In the genomic region with DNA sequence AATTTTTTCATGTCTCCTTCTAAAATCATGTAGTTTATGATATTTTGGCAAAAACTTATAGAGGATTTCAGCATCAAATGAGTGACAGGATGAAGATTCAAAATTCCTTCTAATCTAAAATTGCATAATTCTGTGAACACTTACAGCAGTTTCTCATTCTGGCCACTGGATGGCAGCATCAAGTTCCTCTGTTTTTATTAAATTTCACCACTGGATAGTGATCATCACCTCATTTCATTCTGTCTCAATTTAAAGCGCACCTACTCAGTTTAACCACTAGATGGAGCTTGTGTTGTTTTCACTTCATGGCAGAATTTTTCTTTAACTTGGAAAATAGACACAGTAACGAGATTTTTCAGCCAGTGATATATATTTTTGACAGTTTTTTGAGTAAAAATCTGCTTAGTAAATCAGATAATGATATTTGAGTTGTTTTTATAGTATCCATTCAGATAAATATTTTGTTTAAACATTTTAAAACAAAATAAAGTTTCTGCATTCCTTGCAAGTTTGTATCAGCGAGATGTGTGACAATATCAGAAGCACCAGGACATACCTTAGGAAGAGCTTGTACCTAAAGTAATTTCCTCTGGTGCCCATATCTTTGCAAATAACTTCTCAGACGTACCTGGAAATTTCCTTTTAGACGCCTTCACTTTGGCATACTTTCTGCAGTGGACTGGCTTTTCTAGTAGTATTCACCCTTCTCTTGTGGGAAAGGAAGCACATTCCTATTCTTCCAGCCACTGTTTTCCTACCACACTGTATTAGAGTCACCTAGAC, we compare ENCODE assay signal across 1 cellular context.
TF ChIP-seq lines count a peak whose summit lies in the region.

No MANE protein-coding gene starts in this region.

TF ChIP-seq in K562, 482 proteins besides CTCF, POLR2A, EP300 and RAD21 (continued from another document and continues in another):
- TF ChIP-seq JUND (IDR thresholded peaks at IDR 0.05; ENCODE audit: borderline replicate concordance, low read depth, low read length) (peak; percentile 53; the same call in 1 of the 2 replicates), JUND (tag; IDR thresholded peaks at IDR 0.05; ENCODE audit: borderline replicate concordance, low read depth, low read length) (no peak), ZNF449 (CRISPR knock-in tag; IDR thresholded peaks at IDR 0.05) (no peak), E2F6 (IDR thresholded peaks at IDR 0.05; ENCODE audit: borderline replicate concordance in 1 of 2, extremely low read depth in 1 of 2, insufficient read depth in 1 of 2, insufficient read length in 1 of 2, low read depth in 1 of 2, low read length in 1 of 2, poor library complexity in 1 of 2, severe bottlenecking in 1 of 2) (no peak), E4F1 (CRISPR knock-in tag; IDR thresholded peaks at IDR 0.05; ENCODE audit: borderline replicate concordance) (no peak), SNIP1 (IDR thresholded peaks at IDR 0.05; ENCODE audit: low read depth) (no peak), PRDM10 (IDR thresholded peaks at IDR 0.05; ENCODE audit: partially characterized antibody) (no peak), MEF2A (IDR thresholded peaks at IDR 0.05; ENCODE audit: control insufficient read depth, low read depth, low read length) (no peak), ETV6 (IDR thresholded peaks at IDR 0.05; ENCODE audit: borderline replicate concordance in 1 of 2, low read depth in 2 of 2, low read length in 1 of 2) (no peak), ETV6 (CRISPR knock-in tag; IDR thresholded peaks at IDR 0.05; ENCODE audit: borderline replicate concordance) (no peak), ZNF592 (IDR thresholded peaks at IDR 0.05) (no peak), TEAD4 (IDR thresholded peaks at IDR 0.05; ENCODE audit: low read length) (peak; percentile 41), TEAD4 (CRISPR knock-in tag; IDR thresholded peaks at IDR 0.05; ENCODE audit: borderline replicate concordance) (no peak), ZKSCAN8 (CRISPR knock-in tag; IDR thresholded peaks at IDR 0.05) (no peak), MECOM (CRISPR knock-in tag; IDR thresholded peaks at IDR 0.05) (no peak), ZNF354B (CRISPR knock-in tag; IDR thresholded peaks at IDR 0.05) (no peak), SP2 (IDR thresholded peaks at IDR 0.05; ENCODE audit: extremely low read depth, low read depth, low read length, poor library complexity, severe bottlenecking) (no peak), HSF4 (CRISPR knock-in tag; IDR thresholded peaks at IDR 0.05; ENCODE audit: borderline replicate concordance) (no peak), PHB (CRISPR knock-in tag; IDR thresholded peaks at IDR 0.05) (no peak), KLF16 (IDR thresholded peaks at IDR 0.05) (peak; percentile 53; the same call in 1 of the 2 replicates), SMARCC2 (IDR thresholded peaks at IDR 0.05; ENCODE audit: low read depth) (no peak), ZBED1 (IDR thresholded peaks at IDR 0.05) (no peak)
- TF ChIP-seq, protein P1, sequence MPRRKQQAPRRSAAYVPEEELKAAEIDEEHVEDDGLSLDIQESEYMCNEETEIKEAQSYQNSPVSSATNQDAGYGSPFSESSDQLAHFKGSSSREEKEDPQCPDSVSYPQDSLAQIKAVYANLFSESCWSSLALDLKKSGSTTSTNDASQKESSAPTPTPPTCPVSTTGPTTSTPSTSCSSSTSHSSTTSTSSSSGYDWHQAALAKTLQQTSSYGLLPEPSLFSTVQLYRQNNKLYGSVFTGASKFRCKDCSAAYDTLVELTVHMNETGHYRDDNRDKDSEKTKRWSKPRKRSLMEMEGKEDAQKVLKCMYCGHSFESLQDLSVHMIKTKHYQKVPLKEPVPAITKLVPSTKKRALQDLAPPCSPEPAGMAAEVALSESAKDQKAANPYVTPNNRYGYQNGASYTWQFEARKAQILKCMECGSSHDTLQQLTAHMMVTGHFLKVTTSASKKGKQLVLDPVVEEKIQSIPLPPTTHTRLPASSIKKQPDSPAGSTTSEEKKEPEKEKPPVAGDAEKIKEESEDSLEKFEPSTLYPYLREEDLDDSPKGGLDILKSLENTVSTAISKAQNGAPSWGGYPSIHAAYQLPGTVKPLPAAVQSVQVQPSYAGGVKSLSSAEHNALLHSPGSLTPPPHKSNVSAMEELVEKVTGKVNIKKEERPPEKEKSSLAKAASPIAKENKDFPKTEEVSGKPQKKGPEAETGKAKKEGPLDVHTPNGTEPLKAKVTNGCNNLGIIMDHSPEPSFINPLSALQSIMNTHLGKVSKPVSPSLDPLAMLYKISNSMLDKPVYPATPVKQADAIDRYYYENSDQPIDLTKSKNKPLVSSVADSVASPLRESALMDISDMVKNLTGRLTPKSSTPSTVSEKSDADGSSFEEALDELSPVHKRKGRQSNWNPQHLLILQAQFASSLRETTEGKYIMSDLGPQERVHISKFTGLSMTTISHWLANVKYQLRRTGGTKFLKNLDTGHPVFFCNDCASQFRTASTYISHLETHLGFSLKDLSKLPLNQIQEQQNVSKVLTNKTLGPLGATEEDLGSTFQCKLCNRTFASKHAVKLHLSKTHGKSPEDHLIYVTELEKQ (CRISPR knock-in tag; IDR thresholded peaks at IDR 0.05): no peak
- TF ChIP-seq, protein P2, sequence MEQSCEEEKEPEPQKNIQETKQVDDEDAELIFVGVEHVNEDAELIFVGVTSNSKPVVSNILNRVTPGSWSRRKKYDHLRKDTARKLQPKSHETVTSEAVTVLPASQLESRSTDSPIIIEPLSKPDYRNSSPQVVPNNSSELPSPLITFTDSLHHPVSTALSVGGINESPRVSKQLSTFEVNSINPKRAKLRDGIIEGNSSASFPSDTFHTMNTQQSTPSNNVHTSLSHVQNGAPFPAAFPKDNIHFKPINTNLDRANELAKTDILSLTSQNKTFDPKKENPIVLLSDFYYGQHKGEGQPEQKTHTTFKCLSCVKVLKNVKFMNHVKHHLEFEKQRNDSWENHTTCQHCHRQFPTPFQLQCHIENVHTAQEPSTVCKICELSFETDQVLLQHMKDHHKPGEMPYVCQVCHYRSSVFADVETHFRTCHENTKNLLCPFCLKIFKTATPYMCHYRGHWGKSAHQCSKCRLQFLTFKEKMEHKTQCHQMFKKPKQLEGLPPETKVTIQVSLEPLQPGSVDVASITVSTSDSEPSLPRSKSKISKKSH (CRISPR knock-in tag; IDR thresholded peaks at IDR 0.05): no peak
- TF ChIP-seq, protein P3, sequence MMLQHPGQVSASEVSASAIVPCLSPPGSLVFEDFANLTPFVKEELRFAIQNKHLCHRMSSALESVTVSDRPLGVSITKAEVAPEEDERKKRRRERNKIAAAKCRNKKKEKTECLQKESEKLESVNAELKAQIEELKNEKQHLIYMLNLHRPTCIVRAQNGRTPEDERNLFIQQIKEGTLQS (IDR thresholded peaks at IDR 0.05): peak; percentile 30; the same call in 1 of the 2 replicates
- TF ChIP-seq, protein P3 (CRISPR knock-in tag; conservative IDR thresholded peaks at IDR 0.05): no peak
- TF ChIP-seq, protein P4, sequence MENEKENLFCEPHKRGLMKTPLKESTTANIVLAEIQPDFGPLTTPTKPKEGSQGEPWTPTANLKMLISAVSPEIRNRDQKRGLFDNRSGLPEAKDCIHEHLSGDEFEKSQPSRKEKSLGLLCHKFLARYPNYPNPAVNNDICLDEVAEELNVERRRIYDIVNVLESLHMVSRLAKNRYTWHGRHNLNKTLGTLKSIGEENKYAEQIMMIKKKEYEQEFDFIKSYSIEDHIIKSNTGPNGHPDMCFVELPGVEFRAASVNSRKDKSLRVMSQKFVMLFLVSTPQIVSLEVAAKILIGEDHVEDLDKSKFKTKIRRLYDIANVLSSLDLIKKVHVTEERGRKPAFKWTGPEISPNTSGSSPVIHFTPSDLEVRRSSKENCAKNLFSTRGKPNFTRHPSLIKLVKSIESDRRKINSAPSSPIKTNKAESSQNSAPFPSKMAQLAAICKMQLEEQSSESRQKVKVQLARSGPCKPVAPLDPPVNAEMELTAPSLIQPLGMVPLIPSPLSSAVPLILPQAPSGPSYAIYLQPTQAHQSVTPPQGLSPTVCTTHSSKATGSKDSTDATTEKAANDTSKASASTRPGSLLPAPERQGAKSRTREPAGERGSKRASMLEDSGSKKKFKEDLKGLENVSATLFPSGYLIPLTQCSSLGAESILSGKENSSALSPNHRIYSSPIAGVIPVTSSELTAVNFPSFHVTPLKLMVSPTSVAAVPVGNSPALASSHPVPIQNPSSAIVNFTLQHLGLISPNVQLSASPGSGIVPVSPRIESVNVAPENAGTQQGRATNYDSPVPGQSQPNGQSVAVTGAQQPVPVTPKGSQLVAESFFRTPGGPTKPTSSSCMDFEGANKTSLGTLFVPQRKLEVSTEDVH (IDR thresholded peaks at IDR 0.05; ENCODE audit: low read depth, partially characterized antibody): peak; percentile 36
